In genomic region chr3:171286580-171287249, GRCh38 we compare ENCODE assay signal across 10 cellular contexts.
A peak's percentile ranks its signal among the peaks of the same experiment; 100 is the strongest.
DNase-seq lines count a peak whose midpoint lies in the region; ATAC-seq lines count a peak whose summit lies in the region.
"Had no signal": no experiment of that assay in that cellular context is flagged by ENCODE, and none has a peak within 500 bp of the region (broad histone marks: within the 10 kb centered on the region; RNA-seq: fewer than 3 reads in every experiment).

No MANE protein-coding gene starts in this region.

- H3K4me1 Mint-ChIP-seq in activated CD8-positive, alpha-beta memory T cell treated with anti-CD3 and anti-CD28 coated beads, Interleukin-2, amount 10 ng/mL, durations not matched to agents 7 days and 5 days = peaks cover 57% of the 10 kb centered on the region
- peaks cover 56% of the 10 kb centered on the region for H3K4me1 Mint-ChIP-seq in stimulated activated effector memory CD8-positive, alpha-beta T cell treated with anti-CD3 and anti-CD28 coated beads, Interleukin-12 subunit alpha, Interleukin-12 subunit beta, amount 100 ng/mL, for 72 hours

- H3K36me3 Mint-ChIP-seq in activated CD8-positive, alpha-beta memory T cell treated with anti-CD3 and anti-CD28 coated beads, Interleukin-2, amount 10 ng/mL, durations not matched to agents 7 days and 5 days = peaks cover 14% of the 10 kb centered on the region
- no peaks in the 10 kb centered on the region for H3K36me3 Mint-ChIP-seq in stimulated activated effector memory CD8-positive, alpha-beta T cell treated with anti-CD3 and anti-CD28 coated beads, Interleukin-12 subunit alpha, Interleukin-12 subunit beta, amount 100 ng/mL, for 72 hours

- ATAC-seq in activated CD8-positive, alpha-beta memory T cell treated with anti-CD3 and anti-CD28 coated beads, Interleukin-2, amount 10 ng/mL, durations not matched to agents 7 days and 5 days = peak; percentile 72
- ATAC-seq in HG03103 (IDR thresholded peaks at IDR 0.05; ENCODE audit: low read depth, unreplicated experiment) = peak; percentile 42
- peak; percentile 89 for ATAC-seq in stimulated activated effector memory CD8-positive, alpha-beta T cell treated with anti-CD3 and anti-CD28 coated beads, Interleukin-12 subunit alpha, Interleukin-12 subunit beta, amount 100 ng/mL, for 72 hours

- no peak overlapping the region for H3K4me3 ChIP-seq in adipocyte (ENCODE audit: low read length)
- H3K4me3 ChIP-seq: lung had no signal

- no peak overlapping the region for H3K9ac ChIP-seq in adipocyte (ENCODE audit: low read length)

- H3K27me3 ChIP-seq in adipocyte (replicated peaks; ENCODE audit: control insufficient read depth, insufficient read depth, low read length) = no peaks in the 10 kb centered on the region

- no peak for DNase-seq in activated CD8-positive, alpha-beta memory T cell treated with anti-CD3 and anti-CD28 coated beads, Interleukin-2, amount 10 ng/mL, durations not matched to agents 7 days and 5 days
- DNase-seq in activated CD8-positive, alpha-beta memory T cell treated with anti-CD3 and anti-CD28 coated beads for 24 hours = no peak
- DNase-seq in adipocyte (ENCODE audit: low read depth) (peak; percentile 50), G401 (ENCODE audit: low spot score) (no peak), GOT3 (lab: John Stamatoyannopoulos, UW) (no peak), NCI-H69 (lab: John Stamatoyannopoulos, UW) (no peak)
- DNase-seq in stimulated activated effector memory CD8-positive, alpha-beta T cell treated with anti-CD3 and anti-CD28 coated beads, Interleukin-12 subunit alpha, Interleukin-12 subunit beta, amount 100 ng/mL, for 72 hours (ENCODE audit: low spot score in 2 of 2) = no peak
- DNase-seq: stimulated activated naive CD4-positive, alpha-beta T cell treated with Interleukin-2 at 50 U/mL for 16 hours had no signal

- H3K4me1 ChIP-seq in adipocyte (ENCODE audit: control insufficient read depth, insufficient read depth, low read length) = peaks cover 53% of the 10 kb centered on the region

- in situ Hi-C loops in G401 (cut with HindIII; ENCODE audit: low sequenced_read_pairs) = no loop called here

- H3K27me3 Mint-ChIP-seq in activated CD8-positive, alpha-beta memory T cell treated with anti-CD3 and anti-CD28 coated beads, Interleukin-2, amount 10 ng/mL, durations not matched to agents 7 days and 5 days = no peaks in the 10 kb centered on the region

- no peaks in the 10 kb centered on the region for H3K9me3 ChIP-seq in adipocyte (ENCODE audit: control insufficient read depth, low read length)

- no peaks in the 10 kb centered on the region for H3K36me3 ChIP-seq in adipocyte (ENCODE audit: control insufficient read depth, insufficient read depth, low read length, severe bottlenecking)

- peak overlapping the region; percentile 69 for H3K27ac Mint-ChIP-seq in activated CD8-positive, alpha-beta memory T cell treated with anti-CD3 and anti-CD28 coated beads, Interleukin-2, amount 10 ng/mL, durations not matched to agents 7 days and 5 days
- no peak overlapping the region for H3K27ac Mint-ChIP-seq in stimulated activated effector memory CD8-positive, alpha-beta T cell treated with anti-CD3 and anti-CD28 coated beads, Interleukin-12 subunit alpha, Interleukin-12 subunit beta, amount 100 ng/mL, for 72 hours

- CTCF ChIA-PET in activated CD8-positive, alpha-beta memory T cell treated with anti-CD3 and anti-CD28 coated beads, Interleukin-2, amount 10 ng/mL, durations not matched to agents 7 days and 5 days (lab: Charles Lee) = no interaction called here

- H3K9me3 Mint-ChIP-seq in activated CD8-positive, alpha-beta memory T cell treated with anti-CD3 and anti-CD28 coated beads, Interleukin-2, amount 10 ng/mL, durations not matched to agents 7 days and 5 days (ENCODE audit: low read depth) = peaks cover 3% of the 10 kb centered on the region
- H3K9me3 Mint-ChIP-seq in stimulated activated effector memory CD8-positive, alpha-beta T cell treated with anti-CD3 and anti-CD28 coated beads, Interleukin-12 subunit alpha, Interleukin-12 subunit beta, amount 100 ng/mL, for 72 hours = no peaks in the 10 kb centered on the region

- no peak overlapping the region for H3K4me3 Mint-ChIP-seq in activated CD8-positive, alpha-beta memory T cell treated with anti-CD3 and anti-CD28 coated beads, Interleukin-2, amount 10 ng/mL, durations not matched to agents 7 days and 5 days
- H3K4me3 Mint-ChIP-seq in stimulated activated effector memory CD8-positive, alpha-beta T cell treated with anti-CD3 and anti-CD28 coated beads, Interleukin-12 subunit alpha, Interleukin-12 subunit beta, amount 100 ng/mL, for 72 hours = peak overlapping the region; percentile 9
